ENCODE assay signal across 1 cellular context in genomic region chr21:40947713-40948112, GRCh38.
TF ChIP-seq lines count a peak whose summit lies in the region.

No MANE protein-coding gene starts in this region.

TF ChIP-seq in GM23338, 12 proteins besides CTCF, POLR2A, EP300 and RAD21 (continued from another document):
- no peak for TF ChIP-seq ZNF462 (CRISPR knock-in tag; IDR thresholded peaks at IDR 0.05)
- no peak for TF ChIP-seq ZNF331 (CRISPR knock-in tag; IDR thresholded peaks at IDR 0.05; ENCODE audit: low read depth)
- no peak for TF ChIP-seq EZH2 (IDR thresholded peaks at IDR 0.05; ENCODE audit: low read depth, unreplicated experiment)
- no peak for TF ChIP-seq ZNF114 (CRISPR knock-in tag; IDR thresholded peaks at IDR 0.05)
- TF ChIP-seq JUNB (IDR thresholded peaks at IDR 0.05; ENCODE audit: unreplicated experiment), result no peak
- no peak for TF ChIP-seq CREB1 (CRISPR knock-in tag; IDR thresholded peaks at IDR 0.05; ENCODE audit: low read depth)
- no peak for TF ChIP-seq REST (IDR thresholded peaks at IDR 0.05; ENCODE audit: unreplicated experiment)
- TF ChIP-seq ETS1 (IDR thresholded peaks at IDR 0.05), result no peak
- TF ChIP-seq EZH2phosphoT487 (IDR thresholded peaks at IDR 0.05; ENCODE audit: unreplicated experiment), result no peak
- TF ChIP-seq NANOG (IDR thresholded peaks at IDR 0.05; ENCODE audit: borderline replicate concordance), result no peak
- TF ChIP-seq STAT1 (IDR thresholded peaks at IDR 0.05; ENCODE audit: unreplicated experiment), result no peak
